ENCODE assay signal across 8 cellular contexts in genomic region chr2:36650031-36650430, GRCh38. TPM values are rescaled to one million over a fixed set of nuclear protein-coding genes. Genes with fewer than 3 reads are reported as not detected.
A peak's percentile ranks its signal among the peaks of the same experiment; 100 is the strongest.
DNase-seq lines count a peak whose midpoint lies in the region; ATAC-seq and TF ChIP-seq lines count a peak whose summit lies in the region.

No MANE protein-coding gene starts in this region.

- H3K27ac Mint-ChIP-seq in natural killer cell treated with Interleukin-12 subunit alpha and Interleukin-12 subunit beta and Interleukin-15 and Interleukin-18, amount 100 ng/mL, for 72 hours: no peak overlapping the region
- no peak overlapping the region for H3K27ac Mint-ChIP-seq in natural killer cell

- DNase-seq in natural killer cell treated with Interleukin-12 subunit alpha and Interleukin-12 subunit beta and Interleukin-15 and Interleukin-18, amount 100 ng/mL, for 72 hours (ENCODE audit: low spot score): no peak
- DNase-seq in natural killer cell (no peak), hepatocyte (ENCODE audit: low spot score) (peak; percentile 67), GF-D8 (lab: John Stamatoyannopoulos, UW) (no peak), caudate nucleus (lab: John Stamatoyannopoulos, UW) (no peak)
- no peak for DNase-seq in effector memory CD4-positive, alpha-beta T cell

- no peak overlapping the region for H3K4me3 Mint-ChIP-seq in natural killer cell treated with Interleukin-12 subunit alpha and Interleukin-12 subunit beta and Interleukin-15 and Interleukin-18, amount 100 ng/mL, for 72 hours
- no peak overlapping the region for H3K4me3 Mint-ChIP-seq in natural killer cell

- H3K9me3 ChIP-seq in hepatocyte (ENCODE audit: low read depth): no peaks in the 10 kb centered on the region
- H3K9me3 ChIP-seq in effector memory CD4-positive, alpha-beta T cell (ENCODE audit: control insufficient read depth, low read length): no peaks in the 10 kb centered on the region

- no peaks in the 10 kb centered on the region for H3K9me2 ChIP-seq in hepatocyte (replicated peaks; ENCODE audit: insufficient read depth)

- H2AFZ ChIP-seq in hepatocyte: no peak overlapping the region

- no peak overlapping the region for H3K4me3 ChIP-seq in hepatocyte
- no peak overlapping the region for H3K4me3 ChIP-seq in effector memory CD4-positive, alpha-beta T cell (ENCODE audit: insufficient read depth, low read depth, low read length, poor library complexity, severe bottlenecking)

- H3K4me1 ChIP-seq in hepatocyte (ENCODE audit: insufficient read depth): peaks cover 4% of the 10 kb centered on the region
- H3K4me1 ChIP-seq in effector memory CD4-positive, alpha-beta T cell (ENCODE audit: control insufficient read depth, insufficient read depth, low read length, poor library complexity, severe bottlenecking): no peaks in the 10 kb centered on the region

- H3K27me3 Mint-ChIP-seq in natural killer cell treated with Interleukin-12 subunit alpha and Interleukin-12 subunit beta and Interleukin-15 and Interleukin-18, amount 100 ng/mL, for 72 hours: peaks cover 6 to 13% of the 10 kb centered on the region in 2 donors
- H3K27me3 Mint-ChIP-seq in natural killer cell (ENCODE audit: low read depth in 2 of 2): peaks cover 0 to 10% of the 10 kb centered on the region in 2 donors

- H3K79me2 ChIP-seq in hepatocyte: no peaks in the 10 kb centered on the region

- no peaks in the 10 kb centered on the region for H3K27me3 ChIP-seq in hepatocyte
- H3K27me3 ChIP-seq in effector memory CD4-positive, alpha-beta T cell (replicated peaks; ENCODE audit: control insufficient read depth, insufficient read depth, low read length, poor library complexity, severe bottlenecking): no peaks in the 10 kb centered on the region

- H3K27ac ChIP-seq in hepatocyte (peak overlapping the region; percentile 66), caudate nucleus (ENCODE audit: low read depth, low read length) (no peak overlapping the region)
- no peak overlapping the region for H3K27ac ChIP-seq in effector memory CD4-positive, alpha-beta T cell (ENCODE audit: insufficient read depth, low read length, poor library complexity, severe bottlenecking)

- no peak overlapping the region for H3K4me2 ChIP-seq in hepatocyte

- H3K9me3 Mint-ChIP-seq in natural killer cell treated with Interleukin-12 subunit alpha and Interleukin-12 subunit beta and Interleukin-15 and Interleukin-18, amount 100 ng/mL, for 72 hours: no peaks in the 10 kb centered on the region
- no peaks in the 10 kb centered on the region for H3K9me3 Mint-ChIP-seq in natural killer cell

- 53% methylated on average over 2 of the region's 2 CpGs for WGBS in hepatocyte (ENCODE audit: low lambda C conversion rate, missing lambda C conversion rate)

- no peak for TF ChIP-seq CTCF in natural killer cell (IDR thresholded peaks at IDR 0.05)
- no peak for TF ChIP-seq CTCF in hepatocyte (IDR thresholded peaks at IDR 0.05; ENCODE audit: poor library complexity)

- ATAC-seq in natural killer cell treated with Interleukin-12 subunit alpha and Interleukin-12 subunit beta and Interleukin-15 and Interleukin-18, amount 100 ng/mL, for 72 hours: peak; percentile 62 to 85
- ATAC-seq in natural killer cell (no peak), HG03025 (IDR thresholded peaks at IDR 0.05; ENCODE audit: low FRiP score, unreplicated experiment) (peak; percentile 90)

- H4K20me1 ChIP-seq in hepatocyte (ENCODE audit: insufficient read depth, poor library complexity, severe bottlenecking): no peaks in the 10 kb centered on the region

- H3K36me3 Mint-ChIP-seq in natural killer cell treated with Interleukin-12 subunit alpha and Interleukin-12 subunit beta and Interleukin-15 and Interleukin-18, amount 100 ng/mL, for 72 hours: no peaks in the 10 kb centered on the region
- H3K36me3 Mint-ChIP-seq in natural killer cell: no peaks in the 10 kb centered on the region

- intact Hi-C loops in natural killer cell (cut with micrococcal nuclease): no loop called here

- H3K36me3 ChIP-seq in hepatocyte (replicated peaks; ENCODE audit: insufficient read depth, low read depth): no peaks in the 10 kb centered on the region
- no peaks in the 10 kb centered on the region for H3K36me3 ChIP-seq in effector memory CD4-positive, alpha-beta T cell (ENCODE audit: control insufficient read depth, insufficient read depth, low read length)

- no peaks in the 10 kb centered on the region for H3K4me1 Mint-ChIP-seq in natural killer cell treated with Interleukin-12 subunit alpha and Interleukin-12 subunit beta and Interleukin-15 and Interleukin-18, amount 100 ng/mL, for 72 hours (ENCODE audit: low read depth in 2 of 2)
- H3K4me1 Mint-ChIP-seq in natural killer cell: no peaks in the 10 kb centered on the region

TF ChIP-seq in PFSK-1, 5 proteins besides CTCF, POLR2A, EP300 and RAD21:
- no peak for TF ChIP-seq SIN3A (IDR thresholded peaks at IDR 0.05; ENCODE audit: borderline replicate concordance, insufficient read depth, low read length)
- no peak for TF ChIP-seq TAF1 (IDR thresholded peaks at IDR 0.05; ENCODE audit: borderline replicate concordance, insufficient read depth, low read length)
- TF ChIP-seq FOXP2 (optimal IDR thresholded peaks at IDR 0.05; ENCODE audit: borderline replicate concordance, extremely low read depth, extremely low read length, insufficient read depth): peak; percentile 79

RNA-seq across cellular contexts. Expression of gene VIT, which starts 46.5 kb away (rescaled TPM):
- total RNA-seq in natural killer cell treated with Interleukin-12 subunit alpha and Interleukin-12 subunit beta and Interleukin-15 and Interleukin-18, amount 100 ng/mL, for 72 hours: not detected
- 1 to 10 TPM; 1.4 to 1.9 (median 1.7) TPM for total RNA-seq in natural killer cell
- polyA plus RNA-seq in PFSK-1 (2012; ENCODE audit: insufficient read length, low read depth): 0.34 TPM
- total RNA-seq in hepatocyte: 0.33 and 0.76 TPM in 2 replicates
- 0.25 and 1.5 TPM in 2 replicates for polyA plus RNA-seq in hepatocyte

RNA-seq across cellular contexts. Expression of gene FEZ2, which starts 52.1 kb away (rescaled TPM):
- total RNA-seq in natural killer cell treated with Interleukin-12 subunit alpha and Interleukin-12 subunit beta and Interleukin-15 and Interleukin-18, amount 100 ng/mL, for 72 hours: 10 to 100 TPM; 15.3 to 18.1 TPM
- total RNA-seq in natural killer cell (10 to 100 TPM; 25.9 to 41.7 (median 36.0) TPM), hepatocyte (44.0 and 45.2 TPM in 2 replicates)
- 23.1 TPM for polyA plus RNA-seq in PFSK-1 (2012; ENCODE audit: insufficient read length, low read depth)
- 14.5 and 19.4 TPM in 2 replicates for polyA plus RNA-seq in hepatocyte

Comparison
In these comparisons a context has a peak if more than half of its experiments do, and no peak if none do; other contexts are left out.
1. ATAC-seq: peak in natural killer cell treated with Interleukin-12 subunit alpha and Interleukin-12 subunit beta and Interleukin-15 and Interleukin-18, amount 100 ng/mL, for 72 hours (2 of 2) and HG03025 (single experiment); none in natural killer cell (0 of 3).